In the genomic region with DNA sequence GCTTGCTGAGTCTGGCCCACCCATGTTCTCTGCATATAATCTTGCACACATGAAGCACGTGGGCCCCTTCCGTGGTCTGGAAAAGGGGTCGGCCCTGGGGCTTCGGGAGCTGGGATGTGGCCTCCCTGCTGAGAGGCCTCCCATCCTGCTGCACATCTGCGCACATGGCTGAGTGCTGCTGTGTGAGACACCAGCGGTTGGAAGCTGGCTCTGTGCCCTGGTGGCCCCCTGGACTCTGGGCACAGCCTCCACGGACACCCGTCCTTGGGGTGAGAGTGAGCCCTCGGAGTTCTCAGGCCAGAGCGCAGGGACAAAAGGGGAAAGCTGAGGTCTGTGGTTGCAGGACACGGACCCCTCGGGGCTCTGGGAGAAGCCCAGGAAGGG, we compare ENCODE assay signal across 16 cellular contexts.
DNase-seq lines count a peak whose midpoint lies in the region; ATAC-seq, FAIRE-seq and TF ChIP-seq lines count a peak whose summit lies in the region.
"Had no signal": no experiment of that assay in that cellular context is flagged by ENCODE, and none has a peak within 500 bp of the region (broad histone marks: within the 10 kb centered on the region; RNA-seq: fewer than 3 reads in every experiment).

No MANE protein-coding gene starts in this region.

- H3K18ac ChIP-seq in IMR-90 (ENCODE audit: low read depth, low read length): no peak overlapping the region

- no peaks in the 10 kb centered on the region for H3K9me3 ChIP-seq in A549
- peaks cover 3% of the 10 kb centered on the region; the same call in 1 of the 2 replicates for H3K9me3 ChIP-seq in IMR-90 (ENCODE audit: control insufficient read depth, insufficient read depth, low read length)
- no peaks in the 10 kb centered on the region for H3K9me3 ChIP-seq in upper lobe of right lung
- H3K9me3 ChIP-seq: Peyer's patch, testis had no signal

- ATAC-seq in A549 (no peak), IMR-90 (ENCODE audit: low read depth) (peak; percentile 7; the same call in 1 of the 2 replicates), left colon (peak; percentile 1), upper lobe of right lung (no peak), GM21526 (IDR thresholded peaks at IDR 0.05; ENCODE audit: low FRiP score, unreplicated experiment) (no peak)
- ATAC-seq: foreskin keratinocyte had no signal

- in situ Hi-C loops in IMR-90 (cut with MboI; ENCODE audit: low sequenced_read_pairs): loop anchor here (5.0 kb wide), 1 partner anchor 275 kb away; no protein-coding TSS in a partner anchor

- intact Hi-C loops in IMR-90 (cut with micrococcal nuclease) (loop anchor here (2.0 to 10.0 kb wide), 2 partner anchors 115 to 377 kb away; a partner anchor contains a TSS), left colon (cut with DNase I, micrococcal nuclease) (loop anchor here in 1 of 2 donors (2.0 kb wide), 1 partner anchor 271 kb away; no protein-coding TSS in a partner anchor), upper lobe of right lung (cut with DNase I) (loop anchor here (2.0 kb wide), 1 partner anchor 271 kb away; no protein-coding TSS in a partner anchor)
- intact Hi-C loops in activated CD4-positive, alpha-beta memory T cell treated with anti-CD3 and anti-CD28 coated beads for 36 hours (cut with micrococcal nuclease): loop anchor here (2.0 to 10.0 kb wide), 2 partner anchors 69 to 203 kb away; a partner anchor contains a TSS

- dilution Hi-C loops in IMR-90 (cut with HindIII; ENCODE audit: low sequenced_read_pairs, unreplicated experiment): no loop called here

- H3K4me3 ChIP-seq in A549: no peak overlapping the region
- no peak overlapping the region for H3K4me3 ChIP-seq in IMR-90 (ENCODE audit: insufficient read depth, low read depth, low read length)
- H3K4me3 ChIP-seq in upper lobe of right lung: no peak overlapping the region
- H3K4me3 ChIP-seq: Peyer's patch, testis had no signal

- DNase-seq in A549 (ENCODE audit: low read depth in 1 of 2, low spot score in 1 of 2) (no peak), IMR-90 (no peak), left colon (peak in 1 of 2 donors; percentile 31), NCI-H748 treated with DMSO at 0.1 percent for 48 hours (lab: John Stamatoyannopoulos, UW) (no peak), upper lobe of right lung (no peak)
- DNase-seq in activated CD4-positive, alpha-beta memory T cell treated with anti-CD3 and anti-CD28 coated beads for 36 hours: no peak
- DNase-seq: activated CD4-positive, alpha-beta T cell treated with anti-CD3 and anti-CD28 coated beads, Interleukin-2, amount 10 ng/mL, durations not matched to agents 7 days and 5 days; foreskin keratinocyte; NCI-H1092; NCI-H446 treated with DMSO at 0.1 percent for 48 hours; Peyer's patch; stimulated activated CD4-positive, alpha-beta T cell treated with anti-CD3 and anti-CD28 coated beads, Interleukin-15, amount 100 ng/mL, for 24 hours; testis had no signal

- no peak overlapping the region for H3K4me3 Mint-ChIP-seq in brain
- no peak overlapping the region for H3K4me3 Mint-ChIP-seq in activated CD4-positive, alpha-beta memory T cell treated with anti-CD3 and anti-CD28 coated beads for 36 hours
- H3K4me3 Mint-ChIP-seq: activated CD4-positive, alpha-beta T cell treated with anti-CD3 and anti-CD28 coated beads, Interleukin-2, amount 10 ng/mL, durations not matched to agents 7 days and 5 days had no signal

- H2BK15ac ChIP-seq in IMR-90 (ENCODE audit: low read depth, low read length): no peak overlapping the region

- no peak overlapping the region for H3K14ac ChIP-seq in IMR-90 (replicated peaks; ENCODE audit: low read depth, low read length)

- H2AFZ ChIP-seq in IMR-90 (replicated peaks; ENCODE audit: low read length, poor library complexity): peak overlapping the region; percentile 80

- no peaks in the 10 kb centered on the region for H3K27me3 ChIP-seq in IMR-90 (ENCODE audit: control insufficient read depth, insufficient read depth, low read length)
- H3K27me3 ChIP-seq in upper lobe of right lung: no peaks in the 10 kb centered on the region
- H3K27me3 ChIP-seq: Peyer's patch, testis had no signal

- H4K91ac ChIP-seq in IMR-90 (ENCODE audit: insufficient read depth, low read depth, low read length): no peak overlapping the region

- no peak overlapping the region for H3K4ac ChIP-seq in IMR-90 (ENCODE audit: low read depth, low read length)

- no peak for TF ChIP-seq RAD21 in A549 (conservative IDR thresholded peaks at IDR 0.05 in 1 of 2, IDR thresholded peaks at IDR 0.05 in 1 of 2)
- no peak for TF ChIP-seq RAD21 in IMR-90 (IDR thresholded peaks at IDR 0.05; ENCODE audit: low read length)

- BruUV-seq in IMR-90 (replicated peaks; lab: Mats Ljungman, UMichigan): no TSS peak

- H3K79me1 ChIP-seq in IMR-90 (ENCODE audit: low read depth in 1 of 2, low read length in 2 of 2): no peaks in the 10 kb centered on the region

- 67% methylated on average over 8 of the region's 12 CpGs for WGBS in A549 (ENCODE audit: missing lambda C conversion rate)
- 5% methylated on average over 4 of the region's 12 CpGs; no CpG with 5 or more reads in 1 of the 2 experiments for WGBS in IMR-90 (ENCODE audit: extremely low coverage in 2 of 2, insufficient read length in 1 of 2), 2 experiments

- H4K8ac ChIP-seq in IMR-90 (ENCODE audit: low read depth in 2 of 2, low read length in 2 of 2): no peak overlapping the region

- TF ChIP-seq EP300 in A549 (IDR thresholded peaks at IDR 0.05): no peak

- no peak for FAIRE-seq in A549 (lab: Jason Lieb, UNC)
- FAIRE-seq: D721Med had no signal

- H4K5ac ChIP-seq in IMR-90 (ENCODE audit: low read depth, low read length): no peak overlapping the region

- H3K4me2 ChIP-seq in A549 (no peak overlapping the region), IMR-90 (ENCODE audit: low read depth, low read length) (no peak overlapping the region; the same call in 1 of the 2 replicates)

- peak overlapping the region in 3 of 5 experiments; percentile 40 to 93 (median 43) for H3K27ac Mint-ChIP-seq in brain
- no peak overlapping the region for H3K27ac Mint-ChIP-seq in activated CD4-positive, alpha-beta memory T cell treated with anti-CD3 and anti-CD28 coated beads for 36 hours
- H3K27ac Mint-ChIP-seq: activated CD4-positive, alpha-beta T cell treated with anti-CD3 and anti-CD28 coated beads, Interleukin-2, amount 10 ng/mL, durations not matched to agents 7 days and 5 days had no signal

- H3K27ac ChIP-seq in A549 (peak overlapping the region in 1 of 2 experiments; percentile 82; a peak in 2 of 6 replicates), IMR-90 (ENCODE audit: insufficient read depth, low read length) (no peak overlapping the region), upper lobe of right lung (no peak overlapping the region)
- H3K27ac ChIP-seq: foreskin keratinocyte, Peyer's patch had no signal

- peaks cover 3% of the 10 kb centered on the region for H3K27me3 Mint-ChIP-seq in brain
- peaks cover 6% of the 10 kb centered on the region for H3K27me3 Mint-ChIP-seq in activated CD4-positive, alpha-beta memory T cell treated with anti-CD3 and anti-CD28 coated beads for 36 hours

- H3K23ac ChIP-seq in IMR-90 (ENCODE audit: low read depth, low read length): no peak overlapping the region

- H3K56ac ChIP-seq in IMR-90 (ENCODE audit: extremely low read depth, insufficient read depth, low read length): no peak overlapping the region

- H3K9ac ChIP-seq in IMR-90 (ENCODE audit: low read depth, low read length): no peak overlapping the region

- no peak for TF ChIP-seq POLR2A in A549 (IDR thresholded peaks at IDR 0.05; ENCODE audit: low read length)
- no peak for TF ChIP-seq POLR2A in IMR-90 (IDR thresholded peaks at IDR 0.05; ENCODE audit: low read depth, low read length)

- peaks cover 9% of the 10 kb centered on the region for H4K20me1 ChIP-seq in IMR-90 (ENCODE audit: insufficient read depth, low read length)

- H2BK5ac ChIP-seq in IMR-90 (ENCODE audit: low read depth, low read length, poor library complexity, severe bottlenecking): no peak overlapping the region

- peak overlapping the region; percentile 81 for H2AK9ac ChIP-seq in IMR-90 (replicated peaks; ENCODE audit: low read depth, low read length, poor library complexity)

- H3K9me3 Mint-ChIP-seq in brain: peaks cover 0 to 2% (median 0%) of the 10 kb centered on the region in 5 experiments
- H3K9me3 Mint-ChIP-seq in activated CD4-positive, alpha-beta memory T cell treated with anti-CD3 and anti-CD28 coated beads for 36 hours: peaks cover 3% of the 10 kb centered on the region

- CTCF ChIA-PET in A549 (lab: Yijun Ruan, JAX) (interaction anchor here (1.0 to 4.5 kb wide), 35 partner anchors 10 to 333 kb away, joined by 3 to 178 read pairs (median 9); a partner anchor contains a TSS), IMR-90 (lab: Yijun Ruan, JAX) (interaction anchor here (1.0 to 2.8 kb wide), 3 partner anchors 266 to 270 kb away, joined by 3 to 27 read pairs (median 3); no protein-coding TSS in a partner anchor)
- CTCF ChIA-PET in activated CD4-positive, alpha-beta memory T cell treated with anti-CD3 and anti-CD28 coated beads for 36 hours (lab: Charles Lee): interaction anchor here (0.5 to 2.8 kb wide), 16 partner anchors 14 to 419 kb away, joined by 3 to 60 read pairs (median 6); no protein-coding TSS in a partner anchor

- H3K4me1 ChIP-seq in A549 (peaks cover 13% of the 10 kb centered on the region), IMR-90 (ENCODE audit: control insufficient read depth, insufficient read depth, low read length) (peaks cover 17% of the 10 kb centered on the region), upper lobe of right lung (peaks cover 39% of the 10 kb centered on the region)
- H3K4me1 ChIP-seq: foreskin keratinocyte had no signal

- H3K36me3 ChIP-seq in IMR-90 (ENCODE audit: control insufficient read depth, insufficient read depth, low read length): no peaks in the 10 kb centered on the region; the same call in 1 of the 2 replicates
- peaks cover 1% of the 10 kb centered on the region for H3K36me3 ChIP-seq in upper lobe of right lung

- H2BK20ac ChIP-seq in IMR-90 (ENCODE audit: low read depth, low read length): no peak overlapping the region

- TF ChIP-seq CTCF in A549 (IDR thresholded peaks at IDR 0.05): no peak
- TF ChIP-seq CTCF in IMR-90 (conservative IDR thresholded peaks at IDR 0.05; ENCODE audit: low read depth, low read length): no peak
- TF ChIP-seq CTCF in brain (conservative IDR thresholded peaks at IDR 0.05): no peak
- no peak for TF ChIP-seq CTCF in upper lobe of right lung (IDR thresholded peaks at IDR 0.05)

- POLR2A ChIA-PET in A549 (lab: Yijun Ruan, JAX): interaction anchor here (1.5 kb wide), 1 partner anchor 271 kb away, joined by 5 read pairs; no protein-coding TSS in a partner anchor
- POLR2A ChIA-PET in IMR-90 (lab: Charles Lee; ENCODE audit: unreplicated experiment): no interaction called here
- POLR2A ChIA-PET in activated CD4-positive, alpha-beta memory T cell treated with anti-CD3 and anti-CD28 coated beads for 36 hours (lab: Charles Lee): no interaction called here

- H2AK5ac ChIP-seq in IMR-90 (ENCODE audit: low read depth, low read length): peak overlapping the region; percentile 51; the same call in 1 of the 2 replicates

- peaks cover 4% of the 10 kb centered on the region; the same call in 1 of the 2 replicates for H3K9me1 ChIP-seq in IMR-90 (ENCODE audit: insufficient read depth, low read length)

- peaks cover 61% of the 10 kb centered on the region for H3K4me1 Mint-ChIP-seq in brain
- H3K4me1 Mint-ChIP-seq in activated CD4-positive, alpha-beta memory T cell treated with anti-CD3 and anti-CD28 coated beads for 36 hours (ENCODE audit: low read depth): peaks cover 10% of the 10 kb centered on the region

- H3K36me3 Mint-ChIP-seq in brain: no peaks in the 10 kb centered on the region
- no peaks in the 10 kb centered on the region for H3K36me3 Mint-ChIP-seq in activated CD4-positive, alpha-beta memory T cell treated with anti-CD3 and anti-CD28 coated beads for 36 hours

- H2BK120ac ChIP-seq in IMR-90 (ENCODE audit: low read depth, low read length): no peak overlapping the region

Comparison
In these comparisons a context has a peak if more than half of its experiments do, and no peak if none do; other contexts are left out.
1. ATAC-seq: peak in IMR-90 (single experiment) and left colon (single experiment); none in A549 (0 of 2), upper lobe of right lung (single experiment) and GM21526 (single experiment).